ENCODE assay signal across 9 cellular contexts in genomic region chr15:41493902-41494189, GRCh38. TPM values are rescaled to one million over a fixed set of nuclear protein-coding genes. Genes with fewer than 3 reads are reported as not detected.
DNase-seq lines count a peak whose midpoint lies in the region; ATAC-seq and TF ChIP-seq lines count a peak whose summit lies in the region.
"Had no signal": no experiment of that assay in that cellular context is flagged by ENCODE, and none has a peak within 500 bp of the region (broad histone marks: within the 10 kb centered on the region; RNA-seq: fewer than 3 reads in every experiment).

No MANE protein-coding gene starts in this region.

- H3K9me3 Mint-ChIP-seq in effector memory CD8-positive, alpha-beta T cell = no peaks in the 10 kb centered on the region
- H3K9me3 Mint-ChIP-seq: nephron had no signal

- H3K4me3 ChIP-seq in HUES48 (ENCODE audit: low read depth, low read length) (peak overlapping the region; percentile 66; the same call in 1 of the 2 replicates), sigmoid colon (peak overlapping the region; percentile 14 to 69 (median 59))

- DNase-seq in effector memory CD8-positive, alpha-beta T cell = no peak
- DNase-seq in sigmoid colon (no peak), SHP77 (lab: John Stamatoyannopoulos, UW) (no peak), T-helper 2 cell (no peak), RPMI8226 (no peak), MV-4-11 (lab: John Stamatoyannopoulos, UW) (no peak)

- no peak overlapping the region for H3K9ac ChIP-seq in HUES48 (ENCODE audit: low read depth, low read length)

- ATAC-seq in GM18870 (IDR thresholded peaks at IDR 0.05; ENCODE audit: unreplicated experiment) = peak; percentile 18
- ATAC-seq in effector memory CD8-positive, alpha-beta T cell (replicated peaks) = peak; percentile 35

- peaks cover 29 to 42% of the 10 kb centered on the region in 2 donors for H3K27me3 Mint-ChIP-seq in effector memory CD8-positive, alpha-beta T cell

- H3K27me3 ChIP-seq in HUES48 (ENCODE audit: control insufficient read depth, insufficient read depth, low read length) (peaks cover 86% of the 10 kb centered on the region), sigmoid colon (peaks cover 19 to 92% (median 36%) of the 10 kb centered on the region in 3 donors)

- no peak for TF ChIP-seq CTCF in sigmoid colon (IDR thresholded peaks at IDR 0.05)

- H3K4me3 Mint-ChIP-seq in effector memory CD8-positive, alpha-beta T cell = peak overlapping the region; percentile 72 to 75

- H3K9me3 ChIP-seq in HUES48 (ENCODE audit: control insufficient read depth, insufficient read depth, low read length) (no peaks in the 10 kb centered on the region), sigmoid colon (no peaks in the 10 kb centered on the region)

- no peak for TF ChIP-seq EP300 in sigmoid colon (IDR thresholded peaks at IDR 0.05)

- WGBS in sigmoid colon, 2 donors = 1% methylated on average over 41 of the region's 41 CpGs

- no peak for TF ChIP-seq POLR2A in sigmoid colon (IDR thresholded peaks at IDR 0.05)

- intact Hi-C loops in sigmoid colon (cut with DNase I) = no loop called here

- H3K27ac ChIP-seq in HUES48 (ENCODE audit: low read depth, low read length) (no peak overlapping the region), sigmoid colon (peak overlapping the region in 1 of 4 donors; percentile 25)

- H3K36me3 Mint-ChIP-seq in effector memory CD8-positive, alpha-beta T cell (ENCODE audit: insufficient read depth) = peaks cover 9% of the 10 kb centered on the region

- H3K36me3 ChIP-seq in HUES48 (ENCODE audit: control insufficient read depth, insufficient read depth, low read length) (no peaks in the 10 kb centered on the region), sigmoid colon (no peaks in the 10 kb centered on the region)

- H3K4me1 Mint-ChIP-seq in effector memory CD8-positive, alpha-beta T cell (ENCODE audit: low read depth in 2 of 2) = peaks cover 7 to 16% of the 10 kb centered on the region in 2 donors

- no peak overlapping the region for H3K27ac Mint-ChIP-seq in effector memory CD8-positive, alpha-beta T cell
- H3K27ac Mint-ChIP-seq: nephron had no signal

- H3K4me1 ChIP-seq in HUES48 (ENCODE audit: control insufficient read depth, insufficient read depth, low read length) (peaks cover 6% of the 10 kb centered on the region), sigmoid colon (peaks cover 4 to 34% (median 30%) of the 10 kb centered on the region in 4 donors)

RNA-seq across cellular contexts. Expression of gene ITPKA, which starts 0.2 kb away (rescaled TPM):
- total RNA-seq in sigmoid colon = 1 to 10 TPM in 2 of 4 donors, under 1 TPM in 1, not detected in 1; 0.49 to 1.4 (median 1.4) TPM
- 10 to 100 TPM; 11.3 to 52.9 (median 28.4) TPM for polyA plus RNA-seq in sigmoid colon

RNA-seq across cellular contexts. Expression of gene LTK, which starts 19.8 kb away (rescaled TPM):
- 1 to 10 TPM in 3 of 4 donors, not detected in 1; 1.6 to 2.5 (median 1.8) TPM for total RNA-seq in sigmoid colon
- 1 to 10 TPM; 4.1 to 4.8 (median 4.6) TPM for polyA plus RNA-seq in sigmoid colon

RNA-seq across cellular contexts. Expression of gene RPAP1, which starts 50.2 kb away (rescaled TPM):
- 10 to 100 TPM; 13.8 to 22.2 (median 15.4) TPM for total RNA-seq in sigmoid colon
- 10 to 100 TPM in 1 of 3 donors, 1 to 10 TPM in 2; 4.2 to 18.8 (median 4.2) TPM for polyA plus RNA-seq in sigmoid colon
